22 cellular contexts compared by ENCODE assay signal in the genomic region with DNA sequence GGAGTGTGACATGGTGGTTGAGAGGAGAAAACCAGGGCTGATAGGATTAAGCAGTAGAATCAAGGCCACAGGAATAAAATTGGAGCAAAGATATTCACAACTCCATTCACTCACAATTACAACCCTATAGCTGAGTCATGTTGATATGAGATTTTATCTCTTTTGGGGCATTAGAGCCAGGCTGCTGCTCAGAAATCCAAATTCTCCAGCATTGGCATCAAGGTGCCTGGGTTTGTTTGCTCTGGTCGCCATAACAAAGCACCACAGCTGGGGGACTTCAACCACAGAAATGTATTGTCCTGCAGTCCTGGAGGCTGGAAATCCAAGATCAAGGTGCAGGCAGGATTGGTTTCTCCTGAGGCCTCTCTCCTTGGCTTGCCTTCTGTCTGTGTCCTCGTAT. TPM values are rescaled to one million over a fixed set of nuclear protein-coding genes. Genes with fewer than 3 reads are reported as not detected.
DNase-seq lines count a peak whose midpoint lies in the region; ATAC-seq and TF ChIP-seq lines count a peak whose summit lies in the region.
"Had no signal": no experiment of that assay in that cellular context is flagged by ENCODE, and none has a peak within 500 bp of the region (broad histone marks: within the 10 kb centered on the region; RNA-seq: fewer than 3 reads in every experiment).

No MANE protein-coding gene starts in this region.

- H3K4me1 Mint-ChIP-seq in T-helper 2 cell treated with Interferon-gamma antibody and Interleukin-4, amounts not matched to agents 5 μg/mL and 100 μg/mL, for 36 hours (ENCODE audit: low read depth), result peaks cover 29% of the 10 kb centered on the region
- H3K4me1 Mint-ChIP-seq: B cell, CD14-positive monocyte had no signal

- no peak overlapping the region for H3K4me2 ChIP-seq in PC-3 (ENCODE audit: low read length)
- H3K4me2 ChIP-seq: KMS-11 had no signal

- H3K27ac ChIP-seq in PC-3 (ENCODE audit: low read length), result peak overlapping the region; percentile 54
- H3K27ac ChIP-seq: KMS-11 had no signal

- no peak overlapping the region for H2AFZ ChIP-seq in PC-3 (ENCODE audit: low read length)

- no peaks in the 10 kb centered on the region for H3K9me2 ChIP-seq in PC-3 (replicated peaks; ENCODE audit: low read length)

- H3K9me3 ChIP-seq in PC-3 (ENCODE audit: low read length), result no peaks in the 10 kb centered on the region

- no peaks in the 10 kb centered on the region for H3K36me3 Mint-ChIP-seq in T-helper 2 cell treated with Interferon-gamma antibody and Interleukin-4, amounts not matched to agents 5 μg/mL and 100 μg/mL, for 36 hours (ENCODE audit: low read depth)
- H3K36me3 Mint-ChIP-seq: CD14-positive monocyte had no signal

- no TSS peak for BruUV-seq in PC-3 (replicated peaks; lab: Mats Ljungman, UMichigan)

- POLR2A ChIA-PET in PC-3 (lab: Charles Lee; ENCODE audit: unreplicated experiment), result no interaction called here

- CTCF ChIA-PET in PC-3 (lab: Charles Lee), result no interaction called here

- no peak for ATAC-seq in PC-3
- ATAC-seq in HG03159 (IDR thresholded peaks at IDR 0.05; ENCODE audit: unreplicated experiment), result no peak

- H4K20me1 ChIP-seq in PC-3 (ENCODE audit: low read length), result no peaks in the 10 kb centered on the region

- H3K27me3 ChIP-seq in PC-3 (ENCODE audit: low read length), result no peaks in the 10 kb centered on the region

- DNase-seq in activated CD8-positive, alpha-beta memory T cell treated with anti-CD3 and anti-CD28 coated beads for 24 hours, result peak; percentile 15
- DNase-seq in activated CD8-positive, alpha-beta memory T cell treated with anti-CD3 and anti-CD28 coated beads, Interleukin-2, amount 50 U/mL, for 48 hours, result no peak
- DNase-seq in PC-3 (peak; percentile 61), dermis blood vessel endothelial cell (peak; percentile 24), A172 (ENCODE audit: low spot score) (no peak)
- no peak for DNase-seq in T-helper 2 cell treated with Interferon-gamma antibody and Interleukin-4, amounts not matched to agents 5 μg/mL and 100 μg/mL, for 36 hours (ENCODE audit: low spot score)
- DNase-seq: DND-41, GOT3, HCEC 1CT, IMR-90, NCI-H1105, NCI-H146, NCI-H2029 treated with DMSO at 0.1 percent for 48 hours, NCI-H345, NCI-H524, NCI-H774, RPMI8226, SHP77 had no signal

- peaks cover 72% of the 10 kb centered on the region for H3K4me1 ChIP-seq in PC-3 (ENCODE audit: insufficient read depth, low read length)

- no peaks in the 10 kb centered on the region for H3K36me3 ChIP-seq in PC-3 (ENCODE audit: low read depth, low read length)

- H3K4me3 ChIP-seq in PC-3 (ENCODE audit: low read length), result no peak overlapping the region

- H3K9me3 Mint-ChIP-seq in T-helper 2 cell treated with Interferon-gamma antibody and Interleukin-4, amounts not matched to agents 5 μg/mL and 100 μg/mL, for 36 hours, result peaks cover 7% of the 10 kb centered on the region

- no peak for TF ChIP-seq CTCF in PC-3 (conservative IDR thresholded peaks at IDR 0.05; ENCODE audit: low read depth, low read length)

- no peak overlapping the region; the same call in 1 of the 2 replicates for H3K9ac ChIP-seq in PC-3 (ENCODE audit: low read length)
- H3K9ac ChIP-seq: KMS-11 had no signal

- no peaks in the 10 kb centered on the region for H3K79me2 ChIP-seq in PC-3 (ENCODE audit: low read length)

- H3K27ac Mint-ChIP-seq in T-helper 2 cell treated with Interferon-gamma antibody and Interleukin-4, amounts not matched to agents 5 μg/mL and 100 μg/mL, for 36 hours, result no peak overlapping the region
- H3K27ac Mint-ChIP-seq: B cell, CD14-positive monocyte had no signal

- H3K4me3 Mint-ChIP-seq in T-helper 2 cell treated with Interferon-gamma antibody and Interleukin-4, amounts not matched to agents 5 μg/mL and 100 μg/mL, for 36 hours, result no peak overlapping the region
- H3K4me3 Mint-ChIP-seq: B cell, CD14-positive monocyte had no signal

- peaks cover 5% of the 10 kb centered on the region for H3F3A ChIP-seq in PC-3 (ENCODE audit: low read length, unreplicated experiment)

- intact Hi-C loops in PC-3 (cut with micrococcal nuclease), result loop anchor here (5.0 kb wide), 1 partner anchor 77 kb away; no protein-coding TSS in a partner anchor

- peaks cover 33% of the 10 kb centered on the region for H3K27me3 Mint-ChIP-seq in T-helper 2 cell treated with Interferon-gamma antibody and Interleukin-4, amounts not matched to agents 5 μg/mL and 100 μg/mL, for 36 hours (ENCODE audit: low read depth)

RNA-seq across cellular contexts. Expression of gene GRB10, which starts 52.5 kb away (rescaled TPM):
- total RNA-seq in PC-3 (2014; rRNA removed) (61.3 and 89.8 TPM in 2 replicates), dermis blood vessel endothelial cell (223 and 285 TPM in 2 replicates)
- 21.4 and 23.1 TPM in 2 replicates for total RNA-seq in A172 (2014; rRNA removed; shearing (Covaris generic))
- total RNA-seq: B cell had no signal

Comparison
In these comparisons a context has a peak if more than half of its experiments do, and no peak if none do; other contexts are left out.
1. DNase-seq: peak in activated CD8-positive, alpha-beta memory T cell treated with anti-CD3 and anti-CD28 coated beads for 24 hours (single experiment), PC-3 (single experiment) and dermis blood vessel endothelial cell (single experiment); none in activated CD8-positive, alpha-beta memory T cell treated with anti-CD3 and anti-CD28 coated beads, Interleukin-2, amount 50 U/mL, for 48 hours (single experiment), A172 (single experiment) and T-helper 2 cell treated with Interferon-gamma antibody and Interleukin-4, amounts not matched to agents 5 μg/mL and 100 μg/mL, for 36 hours (single experiment).